Comparison of ENCODE assay signal across 10 cellular contexts in the genomic region with DNA sequence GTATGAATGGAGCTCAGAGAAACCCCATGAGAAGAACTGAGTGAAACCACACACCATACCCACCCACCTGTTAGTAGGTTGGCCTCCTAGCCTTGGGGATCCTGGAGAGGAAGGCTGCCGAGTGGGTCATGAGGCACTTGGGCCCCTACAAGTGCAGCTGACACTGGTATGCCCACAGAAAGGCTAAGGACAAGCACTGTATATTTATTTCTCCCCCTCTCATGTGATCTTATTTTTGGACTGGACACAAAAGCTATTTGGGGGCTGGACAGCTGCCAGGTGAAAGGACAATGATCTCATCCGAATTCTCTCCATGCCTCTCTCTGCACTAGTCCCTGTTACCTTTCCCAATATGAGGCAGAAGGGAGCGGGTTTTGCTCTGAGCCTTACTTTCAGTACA. TPM values are rescaled to one million over a fixed set of nuclear protein-coding genes. Genes with fewer than 3 reads are reported as not detected.
DNase-seq lines count a peak whose midpoint lies in the region; ATAC-seq and TF ChIP-seq lines count a peak whose summit lies in the region.
"Had no signal": no experiment of that assay in that cellular context is flagged by ENCODE, and none has a peak within 500 bp of the region (broad histone marks: within the 10 kb centered on the region; RNA-seq: fewer than 3 reads in every experiment).

No MANE protein-coding gene starts in this region.

- H3K4me3 Mint-ChIP-seq in mesothelial cell of epicardium (no peak overlapping the region), Calu3 (ENCODE audit: low read depth, unreplicated experiment) (no peak overlapping the region)
- H3K4me3 Mint-ChIP-seq: activated naive CD4-positive, alpha-beta T cell treated with anti-CD3 and anti-CD28 coated beads, Interleukin-2, amount 50 U/mL, for 24 hours had no signal

- no peaks in the 10 kb centered on the region for H3K36me3 Mint-ChIP-seq in mesothelial cell of epicardium
- no peaks in the 10 kb centered on the region for H3K36me3 Mint-ChIP-seq in Calu3 (ENCODE audit: insufficient read depth, unreplicated experiment)
- H3K36me3 Mint-ChIP-seq: activated naive CD4-positive, alpha-beta T cell treated with anti-CD3 and anti-CD28 coated beads, Interleukin-2, amount 50 U/mL, for 24 hours had no signal

- CTCF ChIA-PET in Calu3 (lab: Charles Lee) = interaction anchor here (1.2 to 3.9 kb wide), 3 partner anchors 9 to 87 kb away, joined by 3 to 93 read pairs (median 15); no protein-coding TSS in a partner anchor

- H3K9me3 Mint-ChIP-seq in mesothelial cell of epicardium (no peaks in the 10 kb centered on the region), Calu3 (ENCODE audit: low read depth, unreplicated experiment) (no peaks in the 10 kb centered on the region)
- H3K9me3 Mint-ChIP-seq: activated naive CD4-positive, alpha-beta T cell treated with anti-CD3 and anti-CD28 coated beads, Interleukin-2, amount 50 U/mL, for 24 hours had no signal

- TF ChIP-seq CTCF in mesothelial cell of epicardium (IDR thresholded peaks at IDR 0.05; ENCODE audit: unreplicated experiment) (no peak), Calu3 (IDR thresholded peaks at IDR 0.05; ENCODE audit: unreplicated experiment) (no peak)

- DNase-seq in NCI-H345 (lab: John Stamatoyannopoulos, UW) (peak; percentile 70), NCI-H345 treated with DMSO at 0.1 percent for 48 hours (lab: John Stamatoyannopoulos, UW; ENCODE audit: unreplicated experiment) (no peak), dermis microvascular lymphatic vessel endothelial cell (ENCODE audit: low read depth in 2 of 2) (peak; percentile 38 to 67), mesothelial cell of epicardium (ENCODE audit: low spot score in 2 of 2, unreplicated experiment in 2 of 2) (no peak), ureter (ENCODE audit: low spot score) (peak; percentile 70), Calu3 (no peak), Kasumi-1 (lab: John Stamatoyannopoulos, UW) (no peak), left colon (no peak)
- DNase-seq: NCI-H446 had no signal

- H3K27ac Mint-ChIP-seq in mesothelial cell of epicardium = peak overlapping the region; percentile 20
- H3K27ac Mint-ChIP-seq in Calu3 (ENCODE audit: unreplicated experiment) = no peak overlapping the region
- H3K27ac Mint-ChIP-seq: activated naive CD4-positive, alpha-beta T cell treated with anti-CD3 and anti-CD28 coated beads, Interleukin-2, amount 50 U/mL, for 24 hours had no signal

- H3K4me1 Mint-ChIP-seq in mesothelial cell of epicardium (peaks cover 25% of the 10 kb centered on the region), Calu3 (ENCODE audit: low read depth, unreplicated experiment) (peaks cover 22% of the 10 kb centered on the region)

- intact Hi-C loops in Calu3 (cut with micrococcal nuclease; ENCODE audit: unreplicated experiment) (loop anchor here (2.0 kb wide), 1 partner anchor 545 kb away; no protein-coding TSS in a partner anchor), left colon (cut with DNase I, micrococcal nuclease) (loop anchor here in 1 of 2 donors (2.0 kb wide), 1 partner anchor 83 kb away; no protein-coding TSS in a partner anchor)

- no TSS peak for BruUV-seq in Calu3 (replicated peaks; lab: Mats Ljungman, UMichigan)

- no peak for ATAC-seq in left colon

- H3K27me3 Mint-ChIP-seq in mesothelial cell of epicardium (ENCODE audit: low read depth) (no peaks in the 10 kb centered on the region), Calu3 (ENCODE audit: unreplicated experiment) (peaks cover 16% of the 10 kb centered on the region)

RNA-seq across cellular contexts. Expression of a gene that starts 12.0 kb away (rescaled TPM):
- total RNA-seq in dermis microvascular lymphatic vessel endothelial cell (0.13 TPM in 2 replicates), mesothelial cell of epicardium (0.07 TPM in 1 of 3 replicates, not detected in the others), ureter (not detected), Calu3 (2022) (not detected in 2 replicates), left colon (under 1 TPM; 0.09 to 0.70 TPM)

Comparison
In these comparisons a context has a peak if more than half of its experiments do, and no peak if none do; other contexts are left out.
1. DNase-seq: peak in NCI-H345 (single experiment), dermis microvascular lymphatic vessel endothelial cell (2 of 2) and ureter (single experiment); none in NCI-H345 treated with DMSO at 0.1 percent for 48 hours (single experiment), mesothelial cell of epicardium (0 of 2), Calu3 (single experiment), Kasumi-1 (0 of 2) and left colon (0 of 2).